In the genomic region with DNA sequence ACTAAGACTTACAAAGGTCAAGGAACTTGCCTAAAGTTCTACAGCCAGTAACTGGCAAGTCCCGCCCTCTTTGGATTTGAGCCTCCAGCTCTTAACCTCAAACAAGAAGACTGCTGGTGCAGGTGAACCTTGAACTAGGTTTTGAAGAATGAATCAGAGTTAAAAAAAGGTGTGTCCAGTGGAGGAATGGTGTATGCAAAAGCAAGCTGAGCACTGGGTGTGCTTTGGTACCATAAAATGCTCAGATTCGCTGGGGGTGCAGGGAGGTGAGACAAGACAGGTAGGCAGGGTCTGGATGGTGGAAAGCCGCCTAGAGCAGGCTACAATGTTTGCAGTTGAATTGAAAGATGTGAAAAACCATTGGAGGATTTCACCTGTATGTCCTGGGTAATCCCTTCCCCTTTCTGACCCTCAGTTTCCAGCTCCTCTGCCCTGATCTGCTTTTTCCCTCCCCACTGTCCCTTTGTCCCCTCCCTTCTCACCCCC, we compare ENCODE assay signal across 18 cellular contexts. TPM values are rescaled to one million over a fixed set of nuclear protein-coding genes. Genes with fewer than 3 reads are reported as not detected.
DNase-seq lines count a peak whose midpoint lies in the region; ATAC-seq, FAIRE-seq and TF ChIP-seq lines count a peak whose summit lies in the region.
"Had no signal": no experiment of that assay in that cellular context is flagged by ENCODE, and none has a peak within 500 bp of the region (broad histone marks: within the 10 kb centered on the region; RNA-seq: fewer than 3 reads in every experiment).

No MANE protein-coding gene starts in this region.

- H3K27me3 ChIP-seq in mammary epithelial cell (ENCODE audit: insufficient read depth, low read length) (no peaks in the 10 kb centered on the region), duodenal mucosa (ENCODE audit: control insufficient read depth in 1 of 2, insufficient read depth in 2 of 2, low read length in 2 of 2) (peaks cover 0 to 3% of the 10 kb centered on the region in 2 donors), mucosa of rectum (ENCODE audit: control insufficient read depth in 2 of 2, insufficient read depth in 2 of 2, low read length in 2 of 2) (no peaks in the 10 kb centered on the region), upper lobe of right lung (no peaks in the 10 kb centered on the region)
- H3K27me3 ChIP-seq: BLaER1 had no signal

- WGBS in mammary epithelial cell (ENCODE audit: low coverage, missing lambda C conversion rate), result 86% methylated on average over 3 of the region's 3 CpGs

- H3K9ac ChIP-seq in mammary epithelial cell (ENCODE audit: insufficient read depth, low read length), result no peak overlapping the region
- H3K9ac ChIP-seq in duodenal mucosa (ENCODE audit: low read depth in 1 of 2, low read length in 2 of 2), result no peak overlapping the region
- H3K9ac ChIP-seq in mucosa of rectum (ENCODE audit: low read depth in 1 of 2, low read length in 2 of 2), result peak overlapping the region; percentile 1 to 51
- H3K9ac ChIP-seq: BLaER1 had no signal

- H3K36me3 ChIP-seq in mammary epithelial cell (ENCODE audit: insufficient read depth, low read length) (no peaks in the 10 kb centered on the region), duodenal mucosa (ENCODE audit: control insufficient read depth in 1 of 2, insufficient read depth in 2 of 2, low read length in 2 of 2) (no peaks in the 10 kb centered on the region), mucosa of rectum (ENCODE audit: control insufficient read depth in 2 of 2, insufficient read depth in 2 of 2, low read length in 2 of 2) (no peaks in the 10 kb centered on the region), upper lobe of right lung (no peaks in the 10 kb centered on the region)
- H3K36me3 ChIP-seq: BLaER1 had no signal

- H3K9me3 ChIP-seq in mammary epithelial cell (replicated peaks; ENCODE audit: insufficient read depth, low read length) (no peaks in the 10 kb centered on the region), duodenal mucosa (ENCODE audit: control insufficient read depth in 1 of 2, low read length in 2 of 2) (no peaks in the 10 kb centered on the region), mucosa of rectum (ENCODE audit: control insufficient read depth in 2 of 2, low read length in 2 of 2) (no peaks in the 10 kb centered on the region), upper lobe of right lung (no peaks in the 10 kb centered on the region)
- H3K9me3 ChIP-seq: BLaER1 had no signal

- H3K4me2 ChIP-seq in mammary epithelial cell (ENCODE audit: insufficient read depth, low read depth, low read length), result no peak overlapping the region
- H3K4me2 ChIP-seq: BLaER1, smooth muscle cell had no signal

- no peak overlapping the region for H2AFZ ChIP-seq in mammary epithelial cell (ENCODE audit: low read depth, low read length)

- H3K4me1 ChIP-seq in mammary epithelial cell (ENCODE audit: insufficient read depth, low read length), result no peaks in the 10 kb centered on the region
- peaks cover 15 to 16% of the 10 kb centered on the region in 2 donors for H3K4me1 ChIP-seq in duodenal mucosa (ENCODE audit: control insufficient read depth in 1 of 2, insufficient read depth in 2 of 2, low read length in 2 of 2)
- peaks cover 13 to 22% of the 10 kb centered on the region in 2 donors for H3K4me1 ChIP-seq in mucosa of rectum (ENCODE audit: control insufficient read depth in 2 of 2, insufficient read depth in 2 of 2, low read length in 2 of 2)
- no peaks in the 10 kb centered on the region for H3K4me1 ChIP-seq in upper lobe of right lung
- H3K4me1 ChIP-seq: BLaER1 had no signal

- no peaks in the 10 kb centered on the region for H4K20me1 ChIP-seq in mammary epithelial cell (ENCODE audit: insufficient read depth, low read length)
- H4K20me1 ChIP-seq: BLaER1 had no signal

- in situ Hi-C loops in T47D (cut with HindIII; ENCODE audit: low pct_unique_long_range_greater_than_20kb, low sequenced_read_pairs), result no loop called here
- in situ Hi-C loops in mammary epithelial cell (cut with MboI; ENCODE audit: low sequenced_read_pairs in 2 of 2), result no loop called here

- ATAC-seq in upper lobe of right lung, result peak; percentile 13
- ATAC-seq: naive thymus-derived CD8-positive, alpha-beta T cell had no signal

- no peak for FAIRE-seq in D721Med (lab: Jason Lieb, UNC)
- FAIRE-seq: GM19239 had no signal

- CTCF ChIA-PET in mammary epithelial cell (lab: Charles Lee; ENCODE audit: low non-redundant PET), result interaction anchor here (0.6 kb wide), 1 partner anchor 248 kb away, joined by 3 read pairs; no protein-coding TSS in a partner anchor

- H3K27ac ChIP-seq in mammary epithelial cell (ENCODE audit: insufficient read depth, low read depth, low read length) (no peak overlapping the region), duodenal mucosa (ENCODE audit: low read depth, low read length) (peak overlapping the region; percentile 11), mucosa of rectum (ENCODE audit: low read depth in 2 of 2, low read length in 2 of 2) (peak overlapping the region; percentile 84 to 91), upper lobe of right lung (peak overlapping the region; percentile 44)
- H3K27ac ChIP-seq: BLaER1 had no signal

- DNase-seq in T47D (ENCODE audit: low read depth in 1 of 2, low spot score in 1 of 2), result peak; percentile 15 to 82
- no peak for DNase-seq in mammary epithelial cell
- DNase-seq in upper lobe of right lung, result no peak
- no peak for DNase-seq in NCI-H2081 treated with DMSO at 0.1 percent for 48 hours (lab: John Stamatoyannopoulos, UW)
- DNase-seq in D721Med (ENCODE audit: insufficient read length, low spot score), result no peak
- no peak for DNase-seq in NCI-H2227 treated with DMSO at 0.1 percent for 48 hours (lab: John Stamatoyannopoulos, UW)
- DNase-seq: activated naive CD4-positive, alpha-beta T cell; DMS 273 treated with DMSO at 0.1 percent for 48 hours; GF-D8; MM.1S; naive thymus-derived CD8-positive, alpha-beta T cell; NCI-H146; stimulated activated CD4-positive, alpha-beta T cell treated with anti-CD3 and anti-CD28 coated beads, Interleukin-4, amount 100 ng/mL, for 1 hour had no signal

- no peaks in the 10 kb centered on the region for H3K79me2 ChIP-seq in mammary epithelial cell (ENCODE audit: insufficient read depth, low read length)

- intact Hi-C loops in mammary epithelial cell (cut with micrococcal nuclease) (no loop called here), upper lobe of right lung (cut with DNase I) (no loop called here)

- TF ChIP-seq CTCF in mammary epithelial cell (conservative IDR thresholded peaks at IDR 0.05 in 1 of 2, IDR thresholded peaks at IDR 0.05 in 1 of 2; ENCODE audit: extremely low read depth in 1 of 2, insufficient read depth in 1 of 2, low read depth in 1 of 2, low read length in 2 of 2) (no peak), upper lobe of right lung (IDR thresholded peaks at IDR 0.05) (no peak), D721Med (IDR thresholded peaks at IDR 0.05; ENCODE audit: insufficient read depth, missing control alignments) (no peak)

- no peak overlapping the region for H3K4me3 ChIP-seq in mammary epithelial cell (replicated peaks in 1 of 3; ENCODE audit: insufficient read depth in 1 of 3, low read depth in 2 of 3, low read length in 3 of 3)
- H3K4me3 ChIP-seq in duodenal mucosa (ENCODE audit: low read depth in 1 of 2, low read length in 2 of 2), result peak overlapping the region in 1 of 2 donors; percentile 5
- peak overlapping the region; percentile 8 to 47 for H3K4me3 ChIP-seq in mucosa of rectum (ENCODE audit: low read length in 2 of 2)
- no peak overlapping the region for H3K4me3 ChIP-seq in upper lobe of right lung
- H3K4me3 ChIP-seq: BLaER1, smooth muscle cell had no signal

- no TSS peak for BruUV-seq in mammary epithelial cell (replicated peaks; lab: Mats Ljungman, UMichigan)

- dilution Hi-C loops in mammary epithelial cell (cut with HindIII; ENCODE audit: low sequenced_read_pairs), result no loop called here

RNA-seq across cellular contexts. Expression of gene FOXD2, which starts 39.8 kb away (rescaled TPM):
- total RNA-seq in mammary epithelial cell (1 to 10 TPM in 1 of 2 donors, under 1 TPM in 1; 0.50 to 1.1 TPM), upper lobe of right lung (0.35 TPM)
- 0.16 TPM for polyA plus RNA-seq in mammary epithelial cell
- not detected for polyA minus RNA-seq in mammary epithelial cell
- total RNA-seq: smooth muscle cell had no signal

Comparison
In these comparisons a context has a peak if more than half of its experiments do, and no peak if none do; other contexts are left out.
1. DNase-seq: peak in T47D (2 of 2); none in mammary epithelial cell (single experiment), upper lobe of right lung (single experiment), NCI-H2081 treated with DMSO at 0.1 percent for 48 hours (single experiment), D721Med (single experiment) and NCI-H2227 treated with DMSO at 0.1 percent for 48 hours (single experiment).
2. H3K4me3 ChIP-seq: peak in mucosa of rectum (2 of 2); none in mammary epithelial cell (0 of 3) and upper lobe of right lung (single experiment).
3. H3K9ac ChIP-seq: peak in mucosa of rectum (2 of 2); none in mammary epithelial cell (single experiment) and duodenal mucosa (0 of 2).